ENCODE assay signal across 8 cellular contexts in the genomic region with DNA sequence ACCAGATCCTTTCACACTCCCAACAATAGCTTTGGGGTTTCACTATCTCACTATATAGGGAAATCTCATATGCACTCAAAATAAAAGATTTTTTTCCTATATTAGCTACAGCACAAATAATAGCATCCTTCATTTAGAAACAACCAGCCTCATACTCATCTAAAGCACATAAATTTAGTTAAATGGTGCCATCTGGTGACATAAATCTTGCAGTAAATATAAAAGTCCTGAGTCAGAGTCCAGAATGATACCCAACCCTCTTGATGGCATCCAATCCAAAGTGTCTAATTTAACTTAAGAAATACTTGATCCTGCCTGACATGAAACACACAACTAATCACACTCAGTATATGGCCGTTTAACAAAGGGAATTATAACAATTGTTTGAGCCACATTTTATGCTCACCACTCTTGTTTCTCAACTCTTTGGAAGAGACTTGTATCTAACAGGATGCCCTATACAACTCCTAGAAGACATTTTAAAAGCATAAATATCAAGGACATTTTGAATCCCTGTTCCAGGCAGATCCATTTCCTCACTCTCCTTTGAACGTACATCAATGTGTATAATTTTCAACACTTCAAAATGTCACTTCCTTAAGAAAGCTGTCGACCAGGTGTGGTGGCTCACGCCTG. TPM values are rescaled to one million over a fixed set of nuclear protein-coding genes. Genes with fewer than 3 reads are reported as not detected.
DNase-seq lines count a peak whose midpoint lies in the region; ATAC-seq and TF ChIP-seq lines count a peak whose summit lies in the region.

No MANE protein-coding gene starts in this region.

- H3K4me3 Mint-ChIP-seq in stimulated activated naive CD8-positive, alpha-beta T cell treated with anti-CD3 and anti-CD28 coated beads, Interleukin-15, amount 100 ng/mL, for 72 hours = no peak overlapping the region

- H3K27me3 Mint-ChIP-seq in stimulated activated naive CD8-positive, alpha-beta T cell treated with anti-CD3 and anti-CD28 coated beads, Interleukin-15, amount 100 ng/mL, for 72 hours = peaks cover 9% of the 10 kb centered on the region

- H3K9me3 ChIP-seq in fibroblast of lung (ENCODE audit: control insufficient read depth, insufficient read depth, low read depth, low read length) = no peaks in the 10 kb centered on the region
- no peaks in the 10 kb centered on the region for H3K9me3 ChIP-seq in aorta (ENCODE audit: control insufficient read depth, low read length)

- H3K27me3 ChIP-seq in fibroblast of lung (ENCODE audit: control insufficient read depth, insufficient read depth, low read length) = no peaks in the 10 kb centered on the region
- no peaks in the 10 kb centered on the region for H3K27me3 ChIP-seq in aorta (ENCODE audit: control insufficient read depth in 1 of 2, insufficient read depth in 2 of 2, low read length in 1 of 2)

- DNase-seq in COLO829 (ENCODE audit: low spot score) = peak; percentile 33
- peak; percentile 46 for DNase-seq in H4 (ENCODE audit: low spot score)
- peak; percentile 44 for DNase-seq in NCI-H526 treated with DMSO at 0.1 percent for 48 hours (lab: John Stamatoyannopoulos, UW)
- peak; percentile 40 to 42 for DNase-seq in fibroblast of lung (ENCODE audit: low read depth in 2 of 2)
- DNase-seq in stimulated activated naive CD8-positive, alpha-beta T cell treated with anti-CD3 and anti-CD28 coated beads, Interleukin-15, amount 100 ng/mL, for 72 hours = no peak
- no peak for DNase-seq in aorta

- no peak overlapping the region for H3K4me2 ChIP-seq in fibroblast of lung (ENCODE audit: extremely low read depth, insufficient read depth, low read length)

- no peaks in the 10 kb centered on the region for H3K79me2 ChIP-seq in fibroblast of lung (ENCODE audit: control insufficient read depth, insufficient read depth, low read length)

- H3K27ac ChIP-seq in fibroblast of lung (ENCODE audit: insufficient read depth, low read length) = no peak overlapping the region
- H3K27ac ChIP-seq in aorta (ENCODE audit: low read depth in 1 of 2, low read length in 2 of 2) = no peak overlapping the region

- no peaks in the 10 kb centered on the region for H3K4me1 Mint-ChIP-seq in stimulated activated naive CD8-positive, alpha-beta T cell treated with anti-CD3 and anti-CD28 coated beads, Interleukin-15, amount 100 ng/mL, for 72 hours

- 79 to 86% methylated on average over 4 of the region's 4 CpGs for WGBS in aorta, 2 donors

- H3K9ac ChIP-seq in fibroblast of lung (ENCODE audit: insufficient read depth, low read length) = no peak overlapping the region

- no peak for TF ChIP-seq CTCF in fibroblast of lung (conservative IDR thresholded peaks at IDR 0.05 in 1 of 2, IDR thresholded peaks at IDR 0.05 in 1 of 2; ENCODE audit: low read depth in 1 of 2, low read length in 2 of 2)

- H3K36me3 ChIP-seq in fibroblast of lung (ENCODE audit: control insufficient read depth, insufficient read depth, low read length) = no peaks in the 10 kb centered on the region
- no peaks in the 10 kb centered on the region for H3K36me3 ChIP-seq in aorta (ENCODE audit: control insufficient read depth in 1 of 2, insufficient read depth in 2 of 2, low read length in 1 of 2)

- H3K9me3 Mint-ChIP-seq in stimulated activated naive CD8-positive, alpha-beta T cell treated with anti-CD3 and anti-CD28 coated beads, Interleukin-15, amount 100 ng/mL, for 72 hours = peaks cover 15 to 24% of the 10 kb centered on the region in 2 donors

- H3K27ac Mint-ChIP-seq in stimulated activated naive CD8-positive, alpha-beta T cell treated with anti-CD3 and anti-CD28 coated beads, Interleukin-15, amount 100 ng/mL, for 72 hours = no peak overlapping the region

- no peaks in the 10 kb centered on the region for H4K20me1 ChIP-seq in fibroblast of lung (ENCODE audit: control insufficient read depth, extremely low read depth, insufficient read depth, low read length)

- H3K4me3 ChIP-seq in fibroblast of lung (replicated peaks in 1 of 4; ENCODE audit: control extremely low read depth in 1 of 4, insufficient read depth in 1 of 4, low read depth in 3 of 4, low read length in 4 of 4) = no peak overlapping the region
- no peak overlapping the region for H3K4me3 ChIP-seq in aorta (ENCODE audit: low read length in 2 of 2)

- H2AFZ ChIP-seq in fibroblast of lung (ENCODE audit: low read length) = no peak overlapping the region

- peak; percentile 42 for ATAC-seq in stimulated activated naive CD8-positive, alpha-beta T cell treated with anti-CD3 and anti-CD28 coated beads, Interleukin-15, amount 100 ng/mL, for 72 hours
- ATAC-seq in HG03354 (IDR thresholded peaks at IDR 0.05; ENCODE audit: poor library complexity, severe bottlenecking, unreplicated experiment) (no peak), aorta (ENCODE audit: low FRiP score) (no peak), HG03457 (IDR thresholded peaks at IDR 0.05; ENCODE audit: unreplicated experiment) (no peak)

- intact Hi-C loops in aorta (cut with DNase I) = loop anchor here in 1 of 2 donors (10.0 kb wide), 1 partner anchor 244 kb away; no protein-coding TSS in a partner anchor

- H3K4me1 ChIP-seq in fibroblast of lung (ENCODE audit: control insufficient read depth, extremely low read depth, insufficient read depth, low read length) = no peaks in the 10 kb centered on the region
- H3K4me1 ChIP-seq in aorta (ENCODE audit: control insufficient read depth in 1 of 2, insufficient read depth in 2 of 2, low read length in 2 of 2) = no peaks in the 10 kb centered on the region

RNA-seq across cellular contexts. Expression of a gene that starts 36.2 kb away (rescaled TPM):
- 1.7 and 2.6 TPM in 2 replicates for total RNA-seq in H4 (2014; rRNA removed; shearing (Covaris generic))
- total RNA-seq in fibroblast of lung = 2.1 and 2.3 TPM in 2 replicates
- 0.54 and 0.77 TPM in 2 replicates for polyA plus RNA-seq in fibroblast of lung
- 0.44 and 0.55 TPM in 2 replicates for polyA plus RNA-seq in fibroblast of lung (2012)
- polyA minus RNA-seq in fibroblast of lung (ENCODE audit: low replicate concordance) = 1.3 TPM in 1 of 2 replicates, not detected in the other
- total RNA-seq in aorta = 10 to 100 TPM; 19.4 to 23.3 TPM
- 1 to 10 TPM; 1.3 to 2.4 TPM for polyA plus RNA-seq in aorta

RNA-seq across cellular contexts. Expression of a gene that starts 37.4 kb away (rescaled TPM):
- 93.5 and 94.3 TPM in 2 replicates for total RNA-seq in H4 (2014; rRNA removed; shearing (Covaris generic))
- total RNA-seq in fibroblast of lung = 61.4 and 70.5 TPM in 2 replicates
- 74.4 and 84.5 TPM in 2 replicates for polyA plus RNA-seq in fibroblast of lung
- 66.4 and 68.0 TPM in 2 replicates for polyA plus RNA-seq in fibroblast of lung (2012)
- polyA minus RNA-seq in fibroblast of lung (ENCODE audit: low replicate concordance) = 0.52 and 1.4 TPM in 2 replicates
- total RNA-seq in aorta = 10 to 100 TPM; 39.7 to 40.5 TPM
- 100 to 1,000 TPM in 1 of 2 donors, 10 to 100 TPM in 1; 63.3 to 116 TPM for polyA plus RNA-seq in aorta

RNA-seq across cellular contexts. Expression of a gene that starts 56.8 kb away (rescaled TPM):
- total RNA-seq in H4 (2014; rRNA removed; shearing (Covaris generic)) = 90.7 and 98.7 TPM in 2 replicates
- total RNA-seq in fibroblast of lung (36.0 and 36.7 TPM in 2 replicates), aorta (10 to 100 TPM; 19.9 to 23.9 TPM)
- polyA plus RNA-seq in fibroblast of lung (63.9 and 76.6 TPM in 2 replicates), aorta (10 to 100 TPM; 45.8 to 58.4 TPM)
- 68.7 and 71.2 TPM in 2 replicates for polyA plus RNA-seq in fibroblast of lung (2012)
- polyA minus RNA-seq in fibroblast of lung (ENCODE audit: low replicate concordance) = 15.1 and 22.4 TPM in 2 replicates

Comparison
In these comparisons a context has a peak if more than half of its experiments do, and no peak if none do; other contexts are left out.
1. DNase-seq: peak in COLO829 (single experiment), H4 (single experiment), NCI-H526 treated with DMSO at 0.1 percent for 48 hours (single experiment) and fibroblast of lung (2 of 2); none in stimulated activated naive CD8-positive, alpha-beta T cell treated with anti-CD3 and anti-CD28 coated beads, Interleukin-15, amount 100 ng/mL, for 72 hours (0 of 2) and aorta (0 of 2).